In the genomic region with DNA sequence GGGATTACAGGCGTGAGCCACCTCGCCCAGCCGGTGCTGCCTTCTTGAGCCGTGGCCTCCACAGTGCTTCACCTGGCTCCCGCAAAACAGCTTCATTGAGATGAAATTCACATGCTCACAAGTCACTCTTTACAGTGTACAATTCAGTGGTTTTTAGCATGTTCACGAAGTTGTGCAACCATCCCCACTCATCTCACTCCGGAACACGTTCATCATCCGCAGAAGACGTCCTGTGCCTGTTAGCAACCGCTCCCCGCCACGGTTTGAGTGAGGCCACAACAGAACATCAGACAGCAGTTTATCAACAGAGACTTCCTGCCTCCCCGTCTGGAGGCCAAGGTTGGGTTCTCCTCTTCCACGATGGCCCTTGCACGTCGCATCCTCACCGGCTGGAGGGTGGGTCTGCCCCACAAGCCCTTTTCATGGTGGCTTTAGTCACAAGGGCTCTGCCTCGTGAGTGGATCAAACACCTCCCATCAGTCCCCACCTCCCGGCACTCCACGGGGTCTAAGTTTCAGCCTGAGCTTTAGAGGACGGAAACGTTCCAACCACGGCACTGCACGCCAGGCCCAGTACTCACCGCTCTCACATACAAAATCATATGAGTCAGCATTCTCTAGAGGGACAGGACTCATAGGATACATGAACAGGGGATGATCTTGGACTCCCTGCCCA, we compare ENCODE assay signal across 8 cellular contexts.
DNase-seq lines count a peak whose midpoint lies in the region; ATAC-seq and TF ChIP-seq lines count a peak whose summit lies in the region.

No MANE protein-coding gene starts in this region.

- CTCF ChIA-PET in HEK293T (lab: Yijun Ruan, JAX) = no interaction called here

- peak; percentile 37 for ATAC-seq in GM18907 (IDR thresholded peaks at IDR 0.05; ENCODE audit: unreplicated experiment)

- in situ Hi-C loops in KBM-7 (cut with MboI; ENCODE audit: low pct_unique_long_range_greater_than_20kb, low sequenced_read_pairs) = no loop called here

- POLR2A ChIA-PET in HEK293T (lab: Yijun Ruan, JAX) = no interaction called here

- intact Hi-C loops in head of caudate nucleus (cut with DNase I) = no loop called here

- DNase-seq in KBM-7 (peak; percentile 37), head of caudate nucleus (peak in 22 of 42 donors; percentile 2 to 53 (median 12)), HEK293T (ENCODE audit: extremely low spot score) (no peak), AG20443 (ENCODE audit: low spot score) (no peak), middle frontal gyrus (ENCODE audit: extremely low spot score, low spot score) (no peak)
- DNase-seq in activated CD8-positive, alpha-beta memory T cell treated with anti-CD3 and anti-CD28 coated beads, Interleukin-2, amount 50 U/mL, for 48 hours = peak; percentile 88
- peak; percentile 50 for DNase-seq in stimulated activated CD4-positive, alpha-beta T cell treated with anti-CD3 and anti-CD28 coated beads, Interleukin-12 subunit alpha, Interleukin-12 subunit beta, amount 100 ng/mL, for 4 hours

TF ChIP-seq in HEK293T, 16 proteins besides CTCF, POLR2A, EP300 and RAD21:
- TF ChIP-seq ARNT (IDR thresholded peaks at IDR 0.05) = no peak
- no peak for TF ChIP-seq FOXK2 (IDR thresholded peaks at IDR 0.05)
- no peak for TF ChIP-seq ZNF384 (IDR thresholded peaks at IDR 0.05)
- TF ChIP-seq LEF1 (IDR thresholded peaks at IDR 0.05; ENCODE audit: borderline replicate concordance) = no peak
- no peak for TF ChIP-seq BHLHE40 (IDR thresholded peaks at IDR 0.05; ENCODE audit: borderline replicate concordance)
- TF ChIP-seq, protein P1, sequence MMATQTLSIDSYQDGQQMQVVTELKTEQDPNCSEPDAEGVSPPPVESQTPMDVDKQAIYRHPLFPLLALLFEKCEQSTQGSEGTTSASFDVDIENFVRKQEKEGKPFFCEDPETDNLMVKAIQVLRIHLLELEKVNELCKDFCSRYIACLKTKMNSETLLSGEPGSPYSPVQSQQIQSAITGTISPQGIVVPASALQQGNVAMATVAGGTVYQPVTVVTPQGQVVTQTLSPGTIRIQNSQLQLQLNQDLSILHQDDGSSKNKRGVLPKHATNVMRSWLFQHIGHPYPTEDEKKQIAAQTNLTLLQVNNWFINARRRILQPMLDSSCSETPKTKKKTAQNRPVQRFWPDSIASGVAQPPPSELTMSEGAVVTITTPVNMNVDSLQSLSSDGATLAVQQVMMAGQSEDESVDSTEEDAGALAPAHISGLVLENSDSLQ (IDR thresholded peaks at IDR 0.05) = no peak
- no peak for TF ChIP-seq FOXM1 (IDR thresholded peaks at IDR 0.05; ENCODE audit: borderline replicate concordance)
- no peak for TF ChIP-seq L3MBTL2 (conservative IDR thresholded peaks at IDR 0.05)

Comparison
In these comparisons a context has a peak if more than half of its experiments do, and no peak if none do; other contexts are left out.
1. DNase-seq: peak in KBM-7 (single experiment), activated CD8-positive, alpha-beta memory T cell treated with anti-CD3 and anti-CD28 coated beads, Interleukin-2, amount 50 U/mL, for 48 hours (single experiment), head of caudate nucleus (22 of 42) and stimulated activated CD4-positive, alpha-beta T cell treated with anti-CD3 and anti-CD28 coated beads, Interleukin-12 subunit alpha, Interleukin-12 subunit beta, amount 100 ng/mL, for 4 hours (single experiment); none in HEK293T (single experiment), AG20443 (single experiment) and middle frontal gyrus (single experiment).